Comparison of ENCODE assay signal across 15 cellular contexts in the genomic region with DNA sequence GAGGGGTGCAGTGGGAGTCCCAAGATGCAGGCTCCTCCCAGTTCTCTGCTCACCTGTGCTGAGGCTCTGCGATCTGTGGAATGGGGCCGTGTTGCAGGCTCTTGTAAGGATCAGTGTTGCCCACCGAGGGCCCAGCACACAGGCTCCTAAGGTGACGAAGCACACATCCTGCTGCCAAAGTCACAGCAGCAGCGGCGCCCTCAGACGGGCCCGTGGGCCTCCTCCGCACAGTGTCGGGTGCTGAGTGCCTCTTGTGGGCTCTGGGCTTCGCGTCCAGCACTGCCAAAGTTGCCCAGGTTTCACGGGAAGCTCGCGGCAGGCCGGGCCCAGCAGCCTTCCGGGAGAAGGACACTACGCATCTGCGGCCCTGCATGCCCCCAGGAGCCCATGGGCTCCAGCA.
"Had no signal": no experiment of that assay in that cellular context is flagged by ENCODE, and none has a peak within 500 bp of the region (broad histone marks: within the 10 kb centered on the region; RNA-seq: fewer than 3 reads in every experiment).

No MANE protein-coding gene starts in this region.

- H3K9me3 Mint-ChIP-seq: activated T-cell treated with anti-CD3 and anti-CD28 coated beads, Interleukin-2, amount 50 U/mL, for 72 hours; nephron had no signal

- H3K27me3 ChIP-seq: adrenal gland, tibial nerve had no signal

- H3K27ac ChIP-seq: adrenal gland, tibial nerve had no signal

- H3K4me1 ChIP-seq: adrenal gland, tibial nerve had no signal

- H3K27ac Mint-ChIP-seq: activated T-cell treated with anti-CD3 and anti-CD28 coated beads, Interleukin-2, amount 50 U/mL, for 72 hours; nephron had no signal

- H3K36me3 ChIP-seq: adrenal gland, tibial nerve had no signal

- H3K4me3 ChIP-seq: adrenal gland, tibial nerve had no signal

- H3K9me3 ChIP-seq: adrenal gland, SK-N-SH, tibial nerve had no signal

- ATAC-seq: activated T-cell treated with anti-CD3 and anti-CD28 coated beads, Interleukin-2, amount 50 U/mL, for 72 hours had no signal

- H3K4me3 Mint-ChIP-seq: activated T-cell treated with anti-CD3 and anti-CD28 coated beads, Interleukin-2, amount 50 U/mL, for 72 hours; nephron had no signal

- DNase-seq: activated CD4-positive, alpha-beta T cell treated with anti-CD3 and anti-CD28 coated beads, Interleukin-2, amount 50 U/mL, for 1 hour; activated CD4-positive, CD25-positive, alpha-beta regulatory T cell; activated naive CD4-positive, alpha-beta T cell treated with Interleukin-2 at 50 U/mL for 16 hours; activated T-cell treated with anti-CD3 and anti-CD28 coated beads, Interleukin-2, amount 50 U/mL, for 72 hours; central memory CD4-positive, alpha-beta T cell; dermis blood vessel endothelial cell; hippocampal formation; mammary epithelial cell; Right ventricle myocardium superior; stimulated activated CD4-positive, alpha-beta T cell treated with anti-CD3 and anti-CD28 coated beads, Interleukin-15, amount 100 ng/mL, for 24 hours; stimulated activated CD4-positive, alpha-beta T cell treated with anti-CD3 and anti-CD28 coated beads, Interleukin-4, amount 100 ng/mL, for 24 hours had no signal
